In genomic region chr12:40921563-40922163, GRCh38 we compare ENCODE assay signal across 8 cellular contexts.
DNase-seq lines count a peak whose midpoint lies in the region; ATAC-seq and TF ChIP-seq lines count a peak whose summit lies in the region.

No MANE protein-coding gene starts in this region.

- ATAC-seq in Panc1 (no peak), thoracic aorta (ENCODE audit: insufficient number of reproducible peaks, low FRiP score, low read depth) (no peak)

- intact Hi-C loops in A673 (cut with micrococcal nuclease; ENCODE audit: unreplicated experiment) (loop anchor here (1.0 to 10.0 kb wide), 5 partner anchors 177 to 767 kb away; no protein-coding TSS in a partner anchor), Panc1 (cut with micrococcal nuclease; ENCODE audit: unreplicated experiment) (loop anchor here (1.0 to 10.0 kb wide), 3 partner anchors 299 to 769 kb away; no protein-coding TSS in a partner anchor)
- intact Hi-C loops in CD4-positive, alpha-beta memory T cell (cut with micrococcal nuclease) = loop anchor here (5.0 kb wide), 1 partner anchor 909 kb away; no protein-coding TSS in a partner anchor
- intact Hi-C loops in activated T-helper 2 cell treated with anti-CD3 and anti-CD28 coated beads, Interferon-gamma antibody, Interleukin-2, Interleukin-4, amounts not matched to agents 10 μg/mL and 5 μg/mL and 100 μg/mL, durations not matched to agents 14 hours and 24 hours and 36 hours (cut with micrococcal nuclease) = loop anchor here (1.0 to 10.0 kb wide), 2 partner anchors 299 to 767 kb away; no protein-coding TSS in a partner anchor

- DNase-seq in A673 (ENCODE audit: low spot score) (peak; percentile 49), GM13977 (ENCODE audit: low spot score) (no peak), Panc1 (ENCODE audit: low read depth, low spot score) (no peak), fibroblast of villous mesenchyme (ENCODE audit: low read depth) (peak; percentile 34), thoracic aorta (ENCODE audit: low spot score) (no peak)
- no peak for DNase-seq in CD4-positive, alpha-beta memory T cell
- no peak for DNase-seq in activated T-helper 2 cell treated with anti-CD3 and anti-CD28 coated beads, Interferon-gamma antibody, Interleukin-2, Interleukin-4, amounts not matched to agents 10 μg/mL and 5 μg/mL and 100 μg/mL, durations not matched to agents 14 hours and 24 hours and 36 hours (ENCODE audit: low spot score)
- no peak for DNase-seq in activated T-cell treated with anti-CD3 and anti-CD28 coated beads, Interleukin-2, amount 50 U/mL, for 24 hours

- BruUV-seq in A673 (replicated peaks; lab: Mats Ljungman, UMichigan) = no TSS peak
- no TSS peak for BruUV-seq in Panc1 (replicated peaks; lab: Mats Ljungman, UMichigan)

- H3K27ac ChIP-seq in A673 (ENCODE audit: low read depth, low read length, poor library complexity, severe bottlenecking) (no peak overlapping the region), Panc1 (ENCODE audit: low read length) (no peak overlapping the region), thoracic aorta (no peak overlapping the region)
- H3K27ac ChIP-seq in CD4-positive, alpha-beta memory T cell (ENCODE audit: low read depth, low read length) = no peak overlapping the region

- H3K4me3 Mint-ChIP-seq in CD4-positive, alpha-beta memory T cell = no peak overlapping the region
- H3K4me3 Mint-ChIP-seq in activated T-helper 2 cell treated with anti-CD3 and anti-CD28 coated beads, Interferon-gamma antibody, Interleukin-2, Interleukin-4, amounts not matched to agents 10 μg/mL and 5 μg/mL and 100 μg/mL, durations not matched to agents 14 hours and 24 hours and 36 hours (ENCODE audit: low read depth) = no peak overlapping the region
- no peak overlapping the region for H3K4me3 Mint-ChIP-seq in activated T-cell treated with anti-CD3 and anti-CD28 coated beads, Interleukin-2, amount 50 U/mL, for 24 hours

- H3K4me3 ChIP-seq in A673 (ENCODE audit: low read depth, low read length, poor library complexity, severe bottlenecking) (no peak overlapping the region), Panc1 (ENCODE audit: low read depth in 2 of 2, low read length in 2 of 2) (no peak overlapping the region), fibroblast of villous mesenchyme (ENCODE audit: low read depth, low read length) (no peak overlapping the region), thoracic aorta (no peak overlapping the region)
- H3K4me3 ChIP-seq in CD4-positive, alpha-beta memory T cell (ENCODE audit: low read length in 2 of 2) = no peak overlapping the region

- no peaks in the 10 kb centered on the region for H3K4me1 ChIP-seq in A673 (ENCODE audit: insufficient read depth, low read length, poor library complexity, severe bottlenecking)
- no peaks in the 10 kb centered on the region for H3K4me1 ChIP-seq in Panc1 (ENCODE audit: control insufficient read depth, insufficient read depth, low read length)
- no peaks in the 10 kb centered on the region for H3K4me1 ChIP-seq in thoracic aorta (ENCODE audit: control insufficient read depth in 1 of 2, low read depth in 2 of 2)
- H3K4me1 ChIP-seq in CD4-positive, alpha-beta memory T cell (ENCODE audit: insufficient read depth, low read length) = no peaks in the 10 kb centered on the region

- H3K9me3 ChIP-seq in A673 (ENCODE audit: low read depth, low read length, poor library complexity, severe bottlenecking) (no peaks in the 10 kb centered on the region), Panc1 (ENCODE audit: control insufficient read depth, insufficient read depth, low read depth, low read length) (no peaks in the 10 kb centered on the region), thoracic aorta (no peaks in the 10 kb centered on the region)
- no peaks in the 10 kb centered on the region for H3K9me3 ChIP-seq in CD4-positive, alpha-beta memory T cell (ENCODE audit: control insufficient read depth in 1 of 2, low read length in 2 of 2)

- H3K27me3 Mint-ChIP-seq in CD4-positive, alpha-beta memory T cell = no peaks in the 10 kb centered on the region
- H3K27me3 Mint-ChIP-seq in activated T-helper 2 cell treated with anti-CD3 and anti-CD28 coated beads, Interferon-gamma antibody, Interleukin-2, Interleukin-4, amounts not matched to agents 10 μg/mL and 5 μg/mL and 100 μg/mL, durations not matched to agents 14 hours and 24 hours and 36 hours (ENCODE audit: low read depth) = no peaks in the 10 kb centered on the region
- H3K27me3 Mint-ChIP-seq in activated T-cell treated with anti-CD3 and anti-CD28 coated beads, Interleukin-2, amount 50 U/mL, for 24 hours = no peaks in the 10 kb centered on the region

- H3K27me3 ChIP-seq in A673 (replicated peaks; ENCODE audit: insufficient read depth, low read depth, low read length, poor library complexity) (no peaks in the 10 kb centered on the region), Panc1 (ENCODE audit: control insufficient read depth, insufficient read depth, low read length) (no peaks in the 10 kb centered on the region), thoracic aorta (replicated peaks; ENCODE audit: insufficient read depth) (no peaks in the 10 kb centered on the region)
- H3K27me3 ChIP-seq in CD4-positive, alpha-beta memory T cell (ENCODE audit: insufficient read depth, low read length) = peaks cover 4% of the 10 kb centered on the region

- no peak overlapping the region for H3K27ac Mint-ChIP-seq in CD4-positive, alpha-beta memory T cell
- H3K27ac Mint-ChIP-seq in activated T-helper 2 cell treated with anti-CD3 and anti-CD28 coated beads, Interferon-gamma antibody, Interleukin-2, Interleukin-4, amounts not matched to agents 10 μg/mL and 5 μg/mL and 100 μg/mL, durations not matched to agents 14 hours and 24 hours and 36 hours = no peak overlapping the region
- H3K27ac Mint-ChIP-seq in activated T-cell treated with anti-CD3 and anti-CD28 coated beads, Interleukin-2, amount 50 U/mL, for 24 hours = no peak overlapping the region

- TF ChIP-seq CTCF in A673 (conservative IDR thresholded peaks at IDR 0.05; ENCODE audit: low read depth, low read length) = peak; percentile 76
- TF ChIP-seq CTCF in GM13977 (IDR thresholded peaks at IDR 0.05; ENCODE audit: extremely low read depth, insufficient read depth, missing control alignments) = peak; percentile 54
- peak; percentile 65; the same call in 1 of the 2 replicates for TF ChIP-seq CTCF in Panc1 (IDR thresholded peaks at IDR 0.05)
- peak; percentile 60 for TF ChIP-seq CTCF in fibroblast of villous mesenchyme (IDR thresholded peaks at IDR 0.05; ENCODE audit: insufficient read depth, low read depth, low read length)
- TF ChIP-seq CTCF in thoracic aorta (IDR thresholded peaks at IDR 0.05) = peak; percentile 73

- POLR2A ChIA-PET in A673 (lab: Charles Lee; ENCODE audit: low non-redundant PET) = no interaction called here
- POLR2A ChIA-PET in Panc1 (lab: Charles Lee) = no interaction called here
- POLR2A ChIA-PET in CD4-positive, alpha-beta memory T cell (lab: Charles Lee; ENCODE audit: partially characterized antibody) = no interaction called here

- H3K9me3 Mint-ChIP-seq in CD4-positive, alpha-beta memory T cell = peaks cover 0 to 1% (median 0%) of the 10 kb centered on the region in 8 donors
- no peaks in the 10 kb centered on the region for H3K9me3 Mint-ChIP-seq in activated T-helper 2 cell treated with anti-CD3 and anti-CD28 coated beads, Interferon-gamma antibody, Interleukin-2, Interleukin-4, amounts not matched to agents 10 μg/mL and 5 μg/mL and 100 μg/mL, durations not matched to agents 14 hours and 24 hours and 36 hours
- H3K9me3 Mint-ChIP-seq in activated T-cell treated with anti-CD3 and anti-CD28 coated beads, Interleukin-2, amount 50 U/mL, for 24 hours = no peaks in the 10 kb centered on the region

- no peaks in the 10 kb centered on the region for H3K36me3 ChIP-seq in A673 (ENCODE audit: insufficient read depth, low read length, poor library complexity, severe bottlenecking)
- H3K36me3 ChIP-seq in Panc1 (ENCODE audit: control insufficient read depth, insufficient read depth, low read length) = no peaks in the 10 kb centered on the region
- H3K36me3 ChIP-seq in thoracic aorta = no peaks in the 10 kb centered on the region
- no peaks in the 10 kb centered on the region for H3K36me3 ChIP-seq in CD4-positive, alpha-beta memory T cell (ENCODE audit: insufficient read depth, low read length)

- in situ Hi-C loops in GM13977 (cut with MboI; ENCODE audit: low pct_unique_long_range_greater_than_20kb, low sequenced_read_pairs, unreplicated experiment) (loop anchor here (25.0 kb wide), 3 partner anchors 309 to 584 kb away; no protein-coding TSS in a partner anchor), Panc1 (cut with HindIII; ENCODE audit: low pct_unique_long_range_greater_than_20kb, low sequenced_read_pairs) (no loop called here)

- CTCF ChIA-PET in A673 (lab: Charles Lee) = no interaction called here
- CTCF ChIA-PET in Panc1 (lab: Charles Lee) = no interaction called here
- CTCF ChIA-PET in CD4-positive, alpha-beta memory T cell (lab: Charles Lee; ENCODE audit: partially characterized antibody) = no interaction called here

- peaks cover 0 to 3% (median 0%) of the 10 kb centered on the region in 4 donors for H3K4me1 Mint-ChIP-seq in CD4-positive, alpha-beta memory T cell
- H3K4me1 Mint-ChIP-seq in activated T-helper 2 cell treated with anti-CD3 and anti-CD28 coated beads, Interferon-gamma antibody, Interleukin-2, Interleukin-4, amounts not matched to agents 10 μg/mL and 5 μg/mL and 100 μg/mL, durations not matched to agents 14 hours and 24 hours and 36 hours (ENCODE audit: low read depth) = no peaks in the 10 kb centered on the region
- H3K4me1 Mint-ChIP-seq in activated T-cell treated with anti-CD3 and anti-CD28 coated beads, Interleukin-2, amount 50 U/mL, for 24 hours (ENCODE audit: low read depth) = no peaks in the 10 kb centered on the region

- no peaks in the 10 kb centered on the region for H3K36me3 Mint-ChIP-seq in CD4-positive, alpha-beta memory T cell
- no peaks in the 10 kb centered on the region for H3K36me3 Mint-ChIP-seq in activated T-helper 2 cell treated with anti-CD3 and anti-CD28 coated beads, Interferon-gamma antibody, Interleukin-2, Interleukin-4, amounts not matched to agents 10 μg/mL and 5 μg/mL and 100 μg/mL, durations not matched to agents 14 hours and 24 hours and 36 hours (ENCODE audit: low read depth)
- H3K36me3 Mint-ChIP-seq in activated T-cell treated with anti-CD3 and anti-CD28 coated beads, Interleukin-2, amount 50 U/mL, for 24 hours (ENCODE audit: low read depth) = no peaks in the 10 kb centered on the region

Comparison
In these comparisons a context has a peak if more than half of its experiments do, and no peak if none do; other contexts are left out.
1. DNase-seq: peak in A673 (single experiment) and fibroblast of villous mesenchyme (single experiment); none in GM13977 (single experiment), Panc1 (single experiment), thoracic aorta (single experiment), CD4-positive, alpha-beta memory T cell (0 of 5), activated T-helper 2 cell treated with anti-CD3 and anti-CD28 coated beads, Interferon-gamma antibody, Interleukin-2, Interleukin-4, amounts not matched to agents 10 μg/mL and 5 μg/mL and 100 μg/mL, durations not matched to agents 14 hours and 24 hours and 36 hours (single experiment) and activated T-cell treated with anti-CD3 and anti-CD28 coated beads, Interleukin-2, amount 50 U/mL, for 24 hours (single experiment).
2. Peak in every context shown above with its lines, with median percentiles within 50 percentile points of each other: CTCF ChIP-seq.